In the genomic region with DNA sequence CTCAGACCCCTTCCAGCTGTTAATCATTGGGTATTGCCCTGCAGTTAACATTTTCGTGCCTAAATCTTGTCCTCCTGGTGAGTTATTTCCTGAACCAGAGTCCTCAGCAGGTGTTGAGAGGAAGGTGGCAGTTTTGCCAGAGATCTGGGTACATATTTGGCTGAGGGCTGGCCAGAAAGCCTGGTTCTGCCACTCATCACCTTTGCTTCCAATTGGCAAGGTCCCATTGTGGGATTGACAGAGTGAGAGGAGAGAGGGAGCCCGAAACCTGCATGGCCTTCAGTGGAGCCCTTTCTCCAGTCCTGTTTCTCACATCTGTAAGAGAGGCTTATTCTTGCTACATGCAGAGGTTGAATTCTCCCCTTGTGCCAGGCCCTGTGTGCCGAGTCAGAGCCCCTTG, we compare ENCODE assay signal across 18 cellular contexts. TPM values are rescaled to one million over a fixed set of nuclear protein-coding genes. Genes with fewer than 3 reads are reported as not detected.
DNase-seq lines count a peak whose midpoint lies in the region; ATAC-seq, FAIRE-seq and TF ChIP-seq lines count a peak whose summit lies in the region.
"Had no signal": no experiment of that assay in that cellular context is flagged by ENCODE, and none has a peak within 500 bp of the region (broad histone marks: within the 10 kb centered on the region; RNA-seq: fewer than 3 reads in every experiment).

No MANE protein-coding gene starts in this region.

- H3K27me3 ChIP-seq in HepG2 (ENCODE audit: control insufficient read depth in 1 of 2, insufficient read depth in 2 of 2, low read length in 2 of 2) (no peaks in the 10 kb centered on the region), stomach (no peaks in the 10 kb centered on the region), tibial nerve (no peaks in the 10 kb centered on the region)
- H3K27me3 ChIP-seq: sigmoid colon had no signal

- H3K4me1 ChIP-seq in HepG2 (ENCODE audit: insufficient read depth, low read length) (peaks cover 75% of the 10 kb centered on the region), stomach (peaks cover 15 to 33% (median 21%) of the 10 kb centered on the region in 4 donors), tibial nerve (peaks cover 0 to 23% (median 4%) of the 10 kb centered on the region in 4 donors)

- H3K27me3 Mint-ChIP-seq in dendritic cell treated with granulocyte-macrophage colony-stimulating factor and Interleukin-4, amounts not matched to agents 40 ng/mL and 50 ng/mL, for 4 days = no peaks in the 10 kb centered on the region
- no peaks in the 10 kb centered on the region for H3K27me3 Mint-ChIP-seq in effector memory CD8-positive, alpha-beta T cell

- intact Hi-C loops in dendritic cell treated with granulocyte-macrophage colony-stimulating factor and Interleukin-4, amounts not matched to agents 40 ng/mL and 50 ng/mL, for 4 days (cut with micrococcal nuclease) = no loop called here
- intact Hi-C loops in HepG2 (cut with micrococcal nuclease; ENCODE audit: unreplicated experiment) (no loop called here), stomach (cut with DNase I; ENCODE audit: low total_unique reads) (no loop called here)

- no peak for TF ChIP-seq RAD21 in HepG2 (CRISPR knock-in tag; IDR thresholded peaks at IDR 0.05)

- BruUV-seq in HepG2 (replicated peaks; lab: Mats Ljungman, UMichigan) = no TSS peak

- TF ChIP-seq CTCF in LNCaP clone FGC (IDR thresholded peaks at IDR 0.05; ENCODE audit: control insufficient read depth, extremely low read depth, insufficient read depth) (no peak), HepG2 (CRISPR knock-in tag; IDR thresholded peaks at IDR 0.05) (no peak), stomach (IDR thresholded peaks at IDR 0.05) (no peak), tibial nerve (IDR thresholded peaks at IDR 0.05) (no peak)

- H3K79me2 ChIP-seq in HepG2 (ENCODE audit: insufficient read depth, low read length) = no peaks in the 10 kb centered on the region

- in situ Hi-C loops in HepG2 (cut with HindIII; ENCODE audit: extremely low pct_ligation_motif_present, low pct_unique_long_range_greater_than_20kb) = no loop called here

- H3K9me3 Mint-ChIP-seq in dendritic cell treated with granulocyte-macrophage colony-stimulating factor and Interleukin-4, amounts not matched to agents 40 ng/mL and 50 ng/mL, for 4 days = no peaks in the 10 kb centered on the region
- H3K9me3 Mint-ChIP-seq in effector memory CD8-positive, alpha-beta T cell = no peaks in the 10 kb centered on the region
- H3K9me3 Mint-ChIP-seq: HFFc6 had no signal

- no peak for TF ChIP-seq POLR2A in HepG2 (IDR thresholded peaks at IDR 0.05; ENCODE audit: insufficient read depth in 1 of 2, low read depth in 2 of 2, low read length in 2 of 2)
- no peak for TF ChIP-seq POLR2A in stomach (IDR thresholded peaks at IDR 0.05)
- no peak for TF ChIP-seq POLR2A in tibial nerve (IDR thresholded peaks at IDR 0.05)

- H3K27ac Mint-ChIP-seq in dendritic cell treated with granulocyte-macrophage colony-stimulating factor and Interleukin-4, amounts not matched to agents 40 ng/mL and 50 ng/mL, for 4 days = peak overlapping the region; percentile 14
- H3K27ac Mint-ChIP-seq in effector memory CD8-positive, alpha-beta T cell = no peak overlapping the region
- H3K27ac Mint-ChIP-seq: HFFc6 had no signal

- H3K36me3 Mint-ChIP-seq in dendritic cell treated with granulocyte-macrophage colony-stimulating factor and Interleukin-4, amounts not matched to agents 40 ng/mL and 50 ng/mL, for 4 days (ENCODE audit: low read depth) = no peaks in the 10 kb centered on the region
- peaks cover 5% of the 10 kb centered on the region for H3K36me3 Mint-ChIP-seq in effector memory CD8-positive, alpha-beta T cell (ENCODE audit: insufficient read depth)

- H3K4me1 Mint-ChIP-seq in dendritic cell treated with granulocyte-macrophage colony-stimulating factor and Interleukin-4, amounts not matched to agents 40 ng/mL and 50 ng/mL, for 4 days (ENCODE audit: low read depth) = peaks cover 35% of the 10 kb centered on the region
- no peaks in the 10 kb centered on the region for H3K4me1 Mint-ChIP-seq in effector memory CD8-positive, alpha-beta T cell (ENCODE audit: low read depth in 2 of 2)

- no peak overlapping the region for H2AFZ ChIP-seq in HepG2 (ENCODE audit: low read length)

- no peak for FAIRE-seq in HepG2 (lab: Jason Lieb, UNC)
- FAIRE-seq: G401.6 had no signal

- POLR2A ChIA-PET in HepG2 (lab: Yijun Ruan, JAX) = no interaction called here

- no peak for TF ChIP-seq EP300 in HepG2 (IDR thresholded peaks at IDR 0.05; ENCODE audit: low read depth in 2 of 2, low read length in 2 of 2)
- TF ChIP-seq EP300 in HepG2 (CRISPR knock-in tag; IDR thresholded peaks at IDR 0.05; ENCODE audit: borderline replicate concordance) = no peak
- no peak for TF ChIP-seq EP300 in stomach (IDR thresholded peaks at IDR 0.05)
- no peak for TF ChIP-seq EP300 in tibial nerve (IDR thresholded peaks at IDR 0.05)

- H3K9me3 ChIP-seq in HepG2 (ENCODE audit: low read length) (no peaks in the 10 kb centered on the region), stomach (no peaks in the 10 kb centered on the region), tibial nerve (no peaks in the 10 kb centered on the region)
- H3K9me3 ChIP-seq: sigmoid colon had no signal

- H3K9ac ChIP-seq in HepG2 (ENCODE audit: insufficient read depth, low read depth, low read length) = no peak overlapping the region

- H3K4me3 Mint-ChIP-seq in dendritic cell treated with granulocyte-macrophage colony-stimulating factor and Interleukin-4, amounts not matched to agents 40 ng/mL and 50 ng/mL, for 4 days = no peak overlapping the region
- H3K4me3 Mint-ChIP-seq in effector memory CD8-positive, alpha-beta T cell = no peak overlapping the region
- H3K4me3 Mint-ChIP-seq: HFFc6 had no signal

- H3K36me3 ChIP-seq in HepG2 (replicated peaks in 1 of 2; ENCODE audit: control insufficient read depth in 1 of 2, insufficient read depth in 2 of 2, low read length in 2 of 2) = no peaks in the 10 kb centered on the region
- no peaks in the 10 kb centered on the region for H3K36me3 ChIP-seq in stomach
- H3K36me3 ChIP-seq in tibial nerve = no peaks in the 10 kb centered on the region
- H3K36me3 ChIP-seq: sigmoid colon had no signal

- H3K4me3 ChIP-seq in LNCaP clone FGC (ENCODE audit: low read depth, low read length) = no peak overlapping the region
- H3K4me3 ChIP-seq in HepG2 (replicated peaks in 1 of 3; ENCODE audit: insufficient read depth in 1 of 3, low read depth in 2 of 3, low read length in 3 of 3) = no peak overlapping the region
- H3K4me3 ChIP-seq in stomach = no peak overlapping the region
- H3K4me3 ChIP-seq in tibial nerve = no peak overlapping the region
- H3K4me3 ChIP-seq: sigmoid colon had no signal

- CTCF ChIA-PET in HepG2 (lab: Yijun Ruan, JAX; ENCODE audit: low intra/inter-chr PET ratio, low total read pairs) = no interaction called here

- no peaks in the 10 kb centered on the region for H4K20me1 ChIP-seq in HepG2 (ENCODE audit: insufficient read depth, low read length)

- ATAC-seq in HepG2 = no peak
- no peak for ATAC-seq in effector memory CD8-positive, alpha-beta T cell (replicated peaks)

- 60% methylated on average over 3 of the region's 3 CpGs for WGBS in HepG2 (ENCODE audit: low lambda C conversion rate)
- WGBS in stomach, 5 donors = 39 to 67% (median 51%) methylated on average over 3 of the region's 3 CpGs
- WGBS in tibial nerve, 2 donors = 69 to 73% methylated on average over 3 of the region's 3 CpGs

- H3K27ac ChIP-seq in HepG2 (ENCODE audit: extremely low read length, insufficient read depth, low read length) = no peak overlapping the region
- H3K27ac ChIP-seq in stomach = peak overlapping the region; percentile 35 to 67 (median 52)
- H3K27ac ChIP-seq in tibial nerve = no peak overlapping the region
- H3K27ac ChIP-seq: sigmoid colon had no signal

- peak overlapping the region; percentile 24; the same call in 1 of the 2 replicates for H3K4me2 ChIP-seq in HepG2 (ENCODE audit: low read depth, low read length)

- peak; percentile 80 for DNase-seq in LNCaP clone FGC (ENCODE audit: low read depth)
- DNase-seq in HepG2 (ENCODE audit: low spot score) = no peak
- peak; percentile 78 for DNase-seq in stomach
- no peak for DNase-seq in effector memory CD8-positive, alpha-beta T cell
- DNase-seq in tibial nerve (ENCODE audit: low spot score in 2 of 2) = no peak
- no peak for DNase-seq in SKM-1 treated with dmso at 0.1 percent for 144 hours (lab: John Stamatoyannopoulos, UW; ENCODE audit: unreplicated experiment)
- DNase-seq: activated CD8-positive, alpha-beta memory T cell treated with anti-CD3 and anti-CD28 coated beads, Interleukin-2, amount 50 U/mL, for 4 hours; activated gamma-delta T cell; AML-193; amniotic stem cell; COR-L47; HFFc6; NCI-H1694 treated with DMSO at 0.1 percent for 48 hours; NCI-H226; sigmoid colon; stimulated activated CD4-positive, alpha-beta T cell treated with anti-CD3 and anti-CD28 coated beads, Interleukin-2, amount 100 ng/mL, for 24 hours had no signal

TF ChIP-seq in HepG2, 621 proteins besides CTCF, POLR2A, EP300 and RAD21 (continues in another document):
- no peak for TF ChIP-seq LCORL (IDR thresholded peaks at IDR 0.05)
- no peak for TF ChIP-seq LCORL (CRISPR knock-in tag; IDR thresholded peaks at IDR 0.05)
- TF ChIP-seq ZNF3 (CRISPR knock-in tag; IDR thresholded peaks at IDR 0.05) = no peak

RNA-seq across cellular contexts. Expression of gene TKT, which starts 8.9 kb away (rescaled TPM):
- total RNA-seq in HepG2 (2016; rRNA removed; fragmentation: Illumina TruSeq; extraction: Trizol) (196 and 238 TPM in 2 replicates), stomach (100 to 1,000 TPM in 3 of 5 donors, 10 to 100 TPM in 2; 88.3 to 247 (median 162) TPM), tibial nerve (100 to 1,000 TPM; 156 to 224 (median 208) TPM)
- total RNA-seq in HepG2 (2016; cell fraction: cytosol; rRNA removed; fragmentation: Illumina TruSeq; extraction: Trizol; ENCODE audit: low read depth) = 73.9 and 83.5 TPM in 2 replicates
- total RNA-seq in HepG2 (2016; cell fraction: insoluble cytoplasmic fraction; rRNA removed; fragmentation: Illumina TruSeq; extraction: Trizol) = 153 and 251 TPM in 2 replicates
- total RNA-seq in HepG2 (2016; cell fraction: membrane; rRNA removed; fragmentation: Illumina TruSeq; extraction: Trizol) = 138 and 161 TPM in 2 replicates
- 157 and 193 TPM in 2 replicates for total RNA-seq in HepG2 (2016; cell fraction: nucleus; rRNA removed; fragmentation: Illumina TruSeq; extraction: Trizol)
- polyA plus RNA-seq in HepG2 (2011; rRNA removed) (150 and 188 TPM in 2 replicates), stomach (100 to 1,000 TPM in 2 of 3 donors, 10 to 100 TPM in 1; 84.9 to 385 (median 118) TPM)
- 105 and 148 TPM in 2 replicates for polyA plus RNA-seq in HepG2 (2011; cell fraction: cytosol; rRNA removed)
- 113 and 116 TPM in 2 replicates for polyA plus RNA-seq in HepG2 (2011; cell fraction: nucleus; rRNA removed)
- polyA plus RNA-seq in HepG2 (2012) = 234 and 367 TPM in 2 replicates
- 126 and 140 TPM in 2 replicates for polyA plus RNA-seq in HepG2 (2016; cell fraction: cytosol; fragmentation: Illumina TruSeq; extraction: Trizol; ENCODE audit: low read depth)
- polyA plus RNA-seq in HepG2 (2016; cell fraction: insoluble cytoplasmic fraction; fragmentation: Illumina TruSeq; extraction: Trizol; ENCODE audit: low read depth) = 190 and 266 TPM in 2 replicates
- 168 and 215 TPM in 2 replicates for polyA plus RNA-seq in HepG2 (2016; cell fraction: membrane; fragmentation: Illumina TruSeq; extraction: Trizol; ENCODE audit: low read depth)
- 308 and 328 TPM in 2 replicates for polyA plus RNA-seq in HepG2 (2016; cell fraction: nucleus; fragmentation: Illumina TruSeq; extraction: Trizol; ENCODE audit: insufficient read depth, low read depth)
- polyA minus RNA-seq in HepG2 (2011; rRNA and poly(A)+ RNA removed; ENCODE audit: low replicate concordance) = 280 and 471 TPM in 2 replicates
- polyA minus RNA-seq in HepG2 (2011; cell fraction: cytosol; rRNA and poly(A)+ RNA removed) = 128 and 140 TPM in 2 replicates
- 47.4 and 62.7 TPM in 2 replicates for polyA minus RNA-seq in HepG2 (2011; cell fraction: nucleus; rRNA and poly(A)+ RNA removed)

Comparison
In these comparisons a context has a peak if more than half of its experiments do, and no peak if none do; other contexts are left out.
1. DNase-seq: peak in LNCaP clone FGC (single experiment) and stomach (single experiment); none in HepG2 (single experiment), effector memory CD8-positive, alpha-beta T cell (0 of 3), tibial nerve (0 of 2) and SKM-1 treated with dmso at 0.1 percent for 144 hours (single experiment).
2. H3K27ac ChIP-seq: peak in stomach (5 of 5); none in HepG2 (single experiment) and tibial nerve (0 of 4).